In the genomic region with DNA sequence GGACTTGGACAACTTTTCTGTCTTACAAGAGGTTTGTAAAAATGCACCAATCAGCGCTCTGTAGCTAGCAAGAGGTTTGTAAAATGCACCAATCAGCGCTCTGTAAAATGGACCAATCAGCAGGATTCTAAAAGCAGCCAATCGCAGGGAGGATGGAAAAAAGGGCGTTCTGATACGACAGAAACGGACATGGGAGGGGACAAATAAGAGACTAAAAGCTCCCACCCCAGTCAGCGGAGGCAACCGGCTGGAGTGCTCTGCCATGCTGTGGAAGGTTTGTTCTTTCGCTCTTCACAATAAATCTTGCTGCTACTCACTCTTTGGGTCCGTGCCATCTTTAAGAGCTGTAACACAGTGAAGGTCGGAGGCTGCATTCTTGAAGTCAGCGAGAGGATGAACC, we compare ENCODE assay signal across 1 cellular context.
TF ChIP-seq lines count a peak whose summit lies in the region.

No MANE protein-coding gene starts in this region.

TF ChIP-seq in A549, 52 proteins besides CTCF, POLR2A, EP300 and RAD21:
- TF ChIP-seq MAFK (IDR thresholded peaks at IDR 0.05; ENCODE audit: partially characterized antibody): peak; percentile 83
